18 cellular contexts compared by ENCODE assay signal in the genomic region with DNA sequence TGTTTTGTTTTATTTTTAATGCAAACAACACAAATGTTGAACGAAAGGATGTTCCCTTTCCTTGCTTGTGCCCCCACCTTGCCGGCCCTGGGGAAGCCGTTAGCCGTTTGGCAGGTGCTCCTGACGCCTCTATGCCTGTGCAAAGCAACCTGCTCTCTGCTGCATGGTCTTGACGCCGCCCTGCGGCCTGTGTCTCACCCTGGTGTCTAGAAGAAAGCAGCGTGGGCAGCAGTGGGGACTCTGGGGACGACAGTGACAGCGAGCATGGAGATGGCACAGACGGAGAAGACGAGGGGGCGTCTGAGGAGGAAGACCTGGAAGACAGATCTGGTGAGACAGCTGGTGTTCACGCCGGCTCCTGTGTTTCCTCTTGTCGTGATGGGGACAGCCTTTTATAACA. TPM values are rescaled to one million over a fixed set of nuclear protein-coding genes. Genes with fewer than 3 reads are reported as not detected.
"Had no signal": no experiment of that assay in that cellular context is flagged by ENCODE, and none has a peak within 500 bp of the region (broad histone marks: within the 10 kb centered on the region; RNA-seq: fewer than 3 reads in every experiment).

No MANE protein-coding gene starts in this region.

- H3K4me3 ChIP-seq: coronary artery, pancreas, smooth muscle cell had no signal

- H3K27me3 Mint-ChIP-seq: activated CD4-positive, alpha-beta memory T cell treated with anti-CD3 and anti-CD28 coated beads for 36 hours; activated naive CD8-positive, alpha-beta T cell treated with anti-CD3 and anti-CD28 coated beads, Interleukin-2, amount 50 U/mL, for 24 hours; stimulated activated naive B cell treated with anti-CD40 and anti-IgM and Interleukin-4, amounts not matched to agents 10 μg/mL and 1 μg/mL and 100 μg/mL, for 72 hours; type B pancreatic cell had no signal

- H3K27ac Mint-ChIP-seq: activated CD4-positive, alpha-beta memory T cell treated with anti-CD3 and anti-CD28 coated beads for 36 hours; activated naive CD8-positive, alpha-beta T cell treated with anti-CD3 and anti-CD28 coated beads, Interleukin-2, amount 50 U/mL, for 24 hours; stimulated activated naive B cell treated with anti-CD40 and anti-IgM and Interleukin-4, amounts not matched to agents 10 μg/mL and 1 μg/mL and 100 μg/mL, for 72 hours had no signal

- DNase-seq: activated CD4-positive, alpha-beta memory T cell treated with anti-CD3 and anti-CD28 coated beads for 36 hours; activated CD8-positive, alpha-beta memory T cell treated with anti-CD3 and anti-CD28 coated beads, Interleukin-2, amount 50 U/mL, for 4 hours; activated naive CD4-positive, alpha-beta T cell treated with Interleukin-2 at 50 U/mL for 16 hours; activated naive CD8-positive, alpha-beta T cell treated with anti-CD3 and anti-CD28 coated beads, Interleukin-2, amount 50 U/mL, for 24 hours; effector memory CD4-positive, alpha-beta T cell; SIG-M5; stimulated activated naive B cell treated with anti-CD40 and anti-IgM and Interleukin-4, amounts not matched to agents 10 μg/mL and 1 μg/mL and 100 μg/mL, for 72 hours; T-helper 9 cell had no signal

- H3K27me3 ChIP-seq: pancreas had no signal

- H3K9me3 ChIP-seq: pancreas had no signal

- H3K27ac ChIP-seq: coronary artery, pancreas had no signal

- H3K4me3 Mint-ChIP-seq: activated CD4-positive, alpha-beta memory T cell treated with anti-CD3 and anti-CD28 coated beads for 36 hours; activated naive CD8-positive, alpha-beta T cell treated with anti-CD3 and anti-CD28 coated beads, Interleukin-2, amount 50 U/mL, for 24 hours; stimulated activated naive B cell treated with anti-CD40 and anti-IgM and Interleukin-4, amounts not matched to agents 10 μg/mL and 1 μg/mL and 100 μg/mL, for 72 hours had no signal

- H3K9me3 Mint-ChIP-seq: activated CD4-positive, alpha-beta memory T cell treated with anti-CD3 and anti-CD28 coated beads for 36 hours; activated naive CD8-positive, alpha-beta T cell treated with anti-CD3 and anti-CD28 coated beads, Interleukin-2, amount 50 U/mL, for 24 hours; activated T-helper 1 cell treated with anti-CD3 and anti-CD28 coated beads, Interleukin-12 subunit alpha, Interleukin-12 subunit beta, Interleukin-2, Interleukin-4 antibody, amounts not matched to agents 30 ng/mL and 10 ng/mL and 1 ng/mL, durations not matched to agents 14 hours and 24 hours and 36 hours; neural crest cell; stimulated activated naive B cell treated with anti-CD40 and anti-IgM and Interleukin-4, amounts not matched to agents 10 μg/mL and 1 μg/mL and 100 μg/mL, for 72 hours; type B pancreatic cell had no signal

- ATAC-seq: activated naive CD8-positive, alpha-beta T cell treated with anti-CD3 and anti-CD28 coated beads, Interleukin-2, amount 50 U/mL, for 24 hours; pancreas; stimulated activated naive B cell treated with anti-CD40 and anti-IgM and Interleukin-4, amounts not matched to agents 10 μg/mL and 1 μg/mL and 100 μg/mL, for 72 hours had no signal

RNA-seq across cellular contexts. Expression of gene LMNTD2, which starts 21.2 kb away (rescaled TPM):
- total RNA-seq: smooth muscle cell had no signal

RNA-seq across cellular contexts. Expression of gene CDHR5, which starts 43.0 kb away (rescaled TPM):
- total RNA-seq: activated CD4-positive, alpha-beta memory T cell treated with anti-CD3 and anti-CD28 coated beads for 36 hours; activated T-helper 1 cell treated with anti-CD3 and anti-CD28 coated beads, Interleukin-12 subunit alpha, Interleukin-12 subunit beta, Interleukin-2, Interleukin-4 antibody, amounts not matched to agents 30 ng/mL and 10 ng/mL and 1 ng/mL, durations not matched to agents 14 hours and 24 hours and 36 hours; astrocyte; epithelial cell of proximal tubule; glomerular endothelial cell; neural crest cell; smooth muscle cell; subcutaneous adipose tissue had no signal
